25 cellular contexts compared by ENCODE assay signal in genomic region chr11:61534025-61534900, GRCh38. TPM values are rescaled to one million over a fixed set of nuclear protein-coding genes. Genes with fewer than 3 reads are reported as not detected.
A peak's percentile ranks its signal among the peaks of the same experiment; 100 is the strongest.
DNase-seq lines count a peak whose midpoint lies in the region; ATAC-seq and TF ChIP-seq lines count a peak whose summit lies in the region.
"Had no signal": no experiment of that assay in that cellular context is flagged by ENCODE, and none has a peak within 500 bp of the region (broad histone marks: within the 10 kb centered on the region; RNA-seq: fewer than 3 reads in every experiment).

No MANE protein-coding gene starts in this region.

- peak overlapping the region; percentile 69 for H3K27ac Mint-ChIP-seq in progenitor cell of endocrine pancreas
- H3K27ac Mint-ChIP-seq: activated naive CD4-positive, alpha-beta T cell treated with anti-CD3 and anti-CD28 coated beads for 36 hours; effector memory CD8-positive, alpha-beta T cell had no signal

- H3K9me3 Mint-ChIP-seq in progenitor cell of endocrine pancreas (ENCODE audit: low read depth): no peaks in the 10 kb centered on the region
- H3K9me3 Mint-ChIP-seq: activated naive CD4-positive, alpha-beta T cell treated with anti-CD3 and anti-CD28 coated beads for 36 hours; effector memory CD8-positive, alpha-beta T cell had no signal

- H3K4me3 Mint-ChIP-seq in progenitor cell of endocrine pancreas (ENCODE audit: low read depth): no peak overlapping the region
- H3K4me3 Mint-ChIP-seq: activated naive CD4-positive, alpha-beta T cell treated with anti-CD3 and anti-CD28 coated beads for 36 hours; effector memory CD8-positive, alpha-beta T cell had no signal

- H3K79me2 ChIP-seq in MM.1S (ENCODE audit: low read length): no peaks in the 10 kb centered on the region

- H3K4me3 ChIP-seq in MM.1S (ENCODE audit: low read length): peak overlapping the region; percentile 28; the same call in 1 of the 2 replicates
- H3K4me3 ChIP-seq: ascending aorta; BLaER1 treated with 17β-estradiol and CSF1 and Interleukin-3, amounts not matched to agents 10 nM and 100 nM; esophagus squamous epithelium; gastroesophageal sphincter; left lung had no signal

- TF ChIP-seq CTCF in MM.1S (IDR thresholded peaks at IDR 0.05; ENCODE audit: low read length) (no peak), progenitor cell of endocrine pancreas (IDR thresholded peaks at IDR 0.05; ENCODE audit: unreplicated experiment) (no peak)

- peak overlapping the region; percentile 69 for H3K4me2 ChIP-seq in MM.1S (ENCODE audit: low read depth, low read length)
- H3K4me2 ChIP-seq: BLaER1 treated with 17β-estradiol and CSF1 and Interleukin-3, amounts not matched to agents 10 nM and 100 nM had no signal

- peak overlapping the region; percentile 39; the same call in 1 of the 2 replicates for H2AFZ ChIP-seq in MM.1S (ENCODE audit: low read length)

- no peaks in the 10 kb centered on the region for H3K9me3 ChIP-seq in MM.1S (replicated peaks; ENCODE audit: insufficient read depth, low read length)
- H3K9me3 ChIP-seq: ascending aorta; BLaER1 treated with 17β-estradiol and CSF1 and Interleukin-3, amounts not matched to agents 10 nM and 100 nM; esophagus squamous epithelium; gastroesophageal sphincter; left lung had no signal

- H3K9ac ChIP-seq in MM.1S (ENCODE audit: low read length): no peak overlapping the region
- H3K9ac ChIP-seq: BLaER1 treated with 17β-estradiol and CSF1 and Interleukin-3, amounts not matched to agents 10 nM and 100 nM had no signal

- no peak overlapping the region for H3K27ac ChIP-seq in MM.1S (ENCODE audit: low read length)
- H3K27ac ChIP-seq: ascending aorta; BLaER1 treated with 17β-estradiol and CSF1 and Interleukin-3, amounts not matched to agents 10 nM and 100 nM; esophagus squamous epithelium; gastroesophageal sphincter; left lung had no signal

- no peaks in the 10 kb centered on the region for H3K9me2 ChIP-seq in MM.1S (replicated peaks; ENCODE audit: insufficient read depth, low read length)

- no peaks in the 10 kb centered on the region for H3K36me3 ChIP-seq in MM.1S (replicated peaks; ENCODE audit: insufficient read depth, low read length)
- H3K36me3 ChIP-seq: ascending aorta; BLaER1 treated with 17β-estradiol and CSF1 and Interleukin-3, amounts not matched to agents 10 nM and 100 nM; esophagus squamous epithelium; gastroesophageal sphincter; left lung had no signal

- DNase-seq in NCI-H510A (lab: John Stamatoyannopoulos, UW): peak; percentile 68
- no peak for DNase-seq in NCI-H510A treated with DMSO at 0.1 percent for 48 hours (lab: John Stamatoyannopoulos, UW)
- peak; percentile 25 for DNase-seq in MM.1S
- DNase-seq in cerebellum (ENCODE audit: low spot score): peak; percentile 65
- no peak for DNase-seq in progenitor cell of endocrine pancreas (ENCODE audit: low spot score, unreplicated experiment)
- DNase-seq in T-helper 1 cell: no peak
- DNase-seq in hypothalamus (lab: John Stamatoyannopoulos, UW): no peak
- DNase-seq: activated CD4-positive, CD25-positive, alpha-beta regulatory T cell treated with anti-CD3 and anti-CD28 coated beads, Interleukin-2, amount 50 U/mL, for 72 hours; activated CD8-positive, alpha-beta memory T cell treated with anti-CD3 and anti-CD28 coated beads for 24 hours; activated naive CD4-positive, alpha-beta T cell treated with anti-CD3 and anti-CD28 coated beads for 36 hours; activated T-cell treated with anti-CD3 and anti-CD28 coated beads, Interleukin-2, amount 50 U/mL, for 48 hours; Calu3; cerebellar nuclear complex; effector memory CD8-positive, alpha-beta T cell; esophagus squamous epithelium; NCI-H1436; nucleus accumbens; retina; stimulated activated CD8-positive, alpha-beta memory T cell treated with anti-CD3 and anti-CD28 coated beads, Interleukin-4, amount 100 ng/mL, for 48 hours had no signal

- H3K4me1 ChIP-seq in MM.1S (ENCODE audit: low read length): no peaks in the 10 kb centered on the region
- H3K4me1 ChIP-seq: ascending aorta, esophagus squamous epithelium, gastroesophageal sphincter, left lung had no signal

- peaks cover 15% of the 10 kb centered on the region for H3K4me1 Mint-ChIP-seq in progenitor cell of endocrine pancreas (ENCODE audit: low read depth)

- H4K20me1 ChIP-seq in MM.1S (ENCODE audit: insufficient read depth, low read length): no peaks in the 10 kb centered on the region

- no peak for ATAC-seq in HG02798 (IDR thresholded peaks at IDR 0.05; ENCODE audit: poor library complexity, unreplicated experiment)
- ATAC-seq: effector memory CD8-positive, alpha-beta T cell; gastroesophageal sphincter had no signal

- H3K27me3 ChIP-seq in MM.1S (replicated peaks; ENCODE audit: insufficient read depth, low read length): peaks cover 97% of the 10 kb centered on the region
- H3K27me3 ChIP-seq: ascending aorta; BLaER1 treated with 17β-estradiol and CSF1 and Interleukin-3, amounts not matched to agents 10 nM and 100 nM; left lung had no signal

- H3K27me3 Mint-ChIP-seq in progenitor cell of endocrine pancreas: peaks cover 13% of the 10 kb centered on the region

- no peaks in the 10 kb centered on the region for H3K36me3 Mint-ChIP-seq in progenitor cell of endocrine pancreas (ENCODE audit: insufficient read depth)

- H3F3A ChIP-seq in MM.1S (ENCODE audit: insufficient read depth, low read length): no peaks in the 10 kb centered on the region

RNA-seq across cellular contexts. Expression of gene LRRC10B, which starts 25.7 kb away (rescaled TPM):
- 5.0 TPM for total RNA-seq in cerebellum
- total RNA-seq in progenitor cell of endocrine pancreas: 1.2 and 2.0 TPM in 2 replicates
- total RNA-seq: activated naive CD4-positive, alpha-beta T cell treated with anti-CD3 and anti-CD28 coated beads for 36 hours; Calu3; RPMI7951 had no signal

RNA-seq across cellular contexts. Expression of gene SYT7, which starts 46.6 kb away (rescaled TPM):
- total RNA-seq in cerebellum: 25.7 TPM
- 10.3 and 11.7 TPM in 2 replicates for total RNA-seq in progenitor cell of endocrine pancreas
- total RNA-seq: activated naive CD4-positive, alpha-beta T cell treated with anti-CD3 and anti-CD28 coated beads for 36 hours had no signal

Comparison
In these comparisons a context has a peak if more than half of its experiments do, and no peak if none do; other contexts are left out.
1. DNase-seq: peak in NCI-H510A (single experiment), MM.1S (single experiment) and cerebellum (single experiment); none in NCI-H510A treated with DMSO at 0.1 percent for 48 hours (single experiment), progenitor cell of endocrine pancreas (single experiment), T-helper 1 cell (0 of 5) and hypothalamus (0 of 51).